Comparison of ENCODE assay signal across 8 cellular contexts in genomic region chr2:32064021-32064678, GRCh38. TPM values are rescaled to one million over a fixed set of nuclear protein-coding genes. Genes with fewer than 3 reads are reported as not detected.
A peak's percentile ranks its signal among the peaks of the same experiment; 100 is the strongest.
DNase-seq lines count a peak whose midpoint lies in the region; ATAC-seq and TF ChIP-seq lines count a peak whose summit lies in the region.

No MANE protein-coding gene starts in this region.

- peak overlapping the region; percentile 88 for H3K27ac ChIP-seq in naive thymus-derived CD4-positive, alpha-beta T cell (ENCODE audit: low read depth, low read length)

- intact Hi-C loops in naive thymus-derived CD4-positive, alpha-beta T cell (cut with micrococcal nuclease): loop anchor here in 1 of 2 donors (5.0 kb wide), 3 partner anchors 73 to 1917 kb away; partner anchors contain the start of gene YPEL5

- POLR2A ChIA-PET in naive thymus-derived CD4-positive, alpha-beta T cell (lab: Charles Lee): interaction anchor here (0.6 to 5.3 kb wide), 11 partner anchors 25 to 292 kb away, joined by 3 to 82 read pairs (median 4); partner anchors contain the start of genes DPY30 and SLC30A6

- H3K9me3 Mint-ChIP-seq in T-helper 2 cell treated with Interferon-gamma antibody and Interleukin-4, amounts not matched to agents 5 μg/mL and 100 μg/mL, for 36 hours: no peaks in the 10 kb centered on the region
- peaks cover 0 to 2% (median 0%) of the 10 kb centered on the region in 11 donors for H3K9me3 Mint-ChIP-seq in naive thymus-derived CD4-positive, alpha-beta T cell

- peak; percentile 10 for ATAC-seq in GM18868 (IDR thresholded peaks at IDR 0.05; ENCODE audit: unreplicated experiment)
- ATAC-seq in naive thymus-derived CD4-positive, alpha-beta T cell: no peak

- H3K4me3 ChIP-seq in AG10803 (ENCODE audit: low read length): peak overlapping the region; percentile 78
- H3K4me3 ChIP-seq in epithelial cell of esophagus (ENCODE audit: low read length): peak overlapping the region; percentile 87
- H3K4me3 ChIP-seq in naive thymus-derived CD4-positive, alpha-beta T cell (ENCODE audit: low read length): peak overlapping the region; percentile 99

- TF ChIP-seq CTCF in AG10803 (conservative IDR thresholded peaks at IDR 0.05; ENCODE audit: low read length) (no peak), epithelial cell of esophagus (IDR thresholded peaks at IDR 0.05; ENCODE audit: insufficient read depth, low read depth, low read length, missing control alignments) (no peak)

- H3K27me3 Mint-ChIP-seq in T-helper 2 cell treated with Interferon-gamma antibody and Interleukin-4, amounts not matched to agents 5 μg/mL and 100 μg/mL, for 36 hours (ENCODE audit: low read depth): peaks cover 3% of the 10 kb centered on the region
- no peaks in the 10 kb centered on the region for H3K27me3 Mint-ChIP-seq in naive thymus-derived CD4-positive, alpha-beta T cell

- H3K9me3 ChIP-seq in naive thymus-derived CD4-positive, alpha-beta T cell (ENCODE audit: control insufficient read depth in 2 of 3, low read length in 3 of 3): no peaks in the 10 kb centered on the region

- H3K36me3 ChIP-seq in naive thymus-derived CD4-positive, alpha-beta T cell (ENCODE audit: control insufficient read depth in 2 of 3, insufficient read depth in 3 of 3, low read length in 3 of 3): peaks cover 0 to 4% (median 0%) of the 10 kb centered on the region in 3 experiments

- H3K36me3 Mint-ChIP-seq in T-helper 2 cell treated with Interferon-gamma antibody and Interleukin-4, amounts not matched to agents 5 μg/mL and 100 μg/mL, for 36 hours (ENCODE audit: low read depth): peaks cover 2% of the 10 kb centered on the region
- peaks cover 0 to 7% (median 5%) of the 10 kb centered on the region in 5 donors for H3K36me3 Mint-ChIP-seq in naive thymus-derived CD4-positive, alpha-beta T cell

- H3K4me1 Mint-ChIP-seq in T-helper 2 cell treated with Interferon-gamma antibody and Interleukin-4, amounts not matched to agents 5 μg/mL and 100 μg/mL, for 36 hours (ENCODE audit: low read depth): peaks cover 24% of the 10 kb centered on the region
- H3K4me1 Mint-ChIP-seq in naive thymus-derived CD4-positive, alpha-beta T cell: peaks cover 22 to 51% (median 37%) of the 10 kb centered on the region in 7 donors

- DNase-seq in AG10803 (ENCODE audit: low read depth) (no peak), HK-2 (ENCODE audit: unreplicated experiment) (peak; percentile 12), epithelial cell of esophagus (ENCODE audit: low read depth) (peak; percentile 13), islet precursor cell (no peak), NCI-H446 treated with DMSO at 0.1 percent for 48 hours (lab: John Stamatoyannopoulos, UW) (no peak)
- DNase-seq in T-helper 2 cell treated with Interferon-gamma antibody and Interleukin-4, amounts not matched to agents 5 μg/mL and 100 μg/mL, for 36 hours (ENCODE audit: low spot score): peak; percentile 21
- peak in 7 of 9 donors; percentile 7 to 32 (median 19) for DNase-seq in naive thymus-derived CD4-positive, alpha-beta T cell

- H3K4me3 Mint-ChIP-seq in T-helper 2 cell treated with Interferon-gamma antibody and Interleukin-4, amounts not matched to agents 5 μg/mL and 100 μg/mL, for 36 hours: peak overlapping the region; percentile 97
- peak overlapping the region; percentile 91 to 100 (median 98) for H3K4me3 Mint-ChIP-seq in naive thymus-derived CD4-positive, alpha-beta T cell

- peak overlapping the region; percentile 84 for H3K27ac Mint-ChIP-seq in T-helper 2 cell treated with Interferon-gamma antibody and Interleukin-4, amounts not matched to agents 5 μg/mL and 100 μg/mL, for 36 hours
- H3K27ac Mint-ChIP-seq in naive thymus-derived CD4-positive, alpha-beta T cell: peak overlapping the region; percentile 13 to 97 (median 87)

- peaks cover 5 to 15% of the 10 kb centered on the region in 2 donors for H3K4me1 ChIP-seq in naive thymus-derived CD4-positive, alpha-beta T cell (ENCODE audit: control insufficient read depth in 2 of 2, insufficient read depth in 2 of 2, low read length in 2 of 2)

- CTCF ChIA-PET in naive thymus-derived CD4-positive, alpha-beta T cell (lab: Charles Lee): interaction anchor here (0.6 to 1.3 kb wide), 3 partner anchors 23 to 55 kb away, joined by 3 to 4 read pairs (median 4); partner anchors contain the start of gene DPY30

- no peaks in the 10 kb centered on the region for H3K27me3 ChIP-seq in naive thymus-derived CD4-positive, alpha-beta T cell (ENCODE audit: control insufficient read depth in 2 of 2, insufficient read depth in 2 of 2, low read length in 2 of 2)

RNA-seq across cellular contexts. Expression of gene SPAST, which starts 0.8 kb away (rescaled TPM):
- 10 to 100 TPM; 16.3 to 21.0 (median 20.3) TPM for total RNA-seq in naive thymus-derived CD4-positive, alpha-beta T cell
- polyA plus RNA-seq in naive thymus-derived CD4-positive, alpha-beta T cell: 10 to 100 TPM; 11.0 to 12.1 TPM

RNA-seq across cellular contexts. Expression of gene DPY30, which starts 24.5 kb away (rescaled TPM):
- 10 to 100 TPM; 21.4 to 61.9 (median 45.6) TPM for total RNA-seq in naive thymus-derived CD4-positive, alpha-beta T cell
- 100 to 1,000 TPM; 150 to 169 TPM for polyA plus RNA-seq in naive thymus-derived CD4-positive, alpha-beta T cell

RNA-seq across cellular contexts. Expression of gene MEMO1, which starts 53.3 kb away (rescaled TPM):
- total RNA-seq in naive thymus-derived CD4-positive, alpha-beta T cell: 10 to 100 TPM; 44.5 to 49.2 (median 47.9) TPM
- 10 to 100 TPM; 18.7 to 27.8 TPM for polyA plus RNA-seq in naive thymus-derived CD4-positive, alpha-beta T cell

Comparison
In these comparisons a context has a peak if more than half of its experiments do, and no peak if none do; other contexts are left out.
1. DNase-seq: peak in HK-2 (single experiment), T-helper 2 cell treated with Interferon-gamma antibody and Interleukin-4, amounts not matched to agents 5 μg/mL and 100 μg/mL, for 36 hours (single experiment), epithelial cell of esophagus (single experiment) and naive thymus-derived CD4-positive, alpha-beta T cell (7 of 9); none in AG10803 (single experiment), islet precursor cell (single experiment) and NCI-H446 treated with DMSO at 0.1 percent for 48 hours (single experiment).
2. Peak in every context shown above with its lines, with median percentiles within 50 percentile points of each other: H3K4me3 ChIP-seq.